ENCODE assay signal across 26 cellular contexts in the genomic region with DNA sequence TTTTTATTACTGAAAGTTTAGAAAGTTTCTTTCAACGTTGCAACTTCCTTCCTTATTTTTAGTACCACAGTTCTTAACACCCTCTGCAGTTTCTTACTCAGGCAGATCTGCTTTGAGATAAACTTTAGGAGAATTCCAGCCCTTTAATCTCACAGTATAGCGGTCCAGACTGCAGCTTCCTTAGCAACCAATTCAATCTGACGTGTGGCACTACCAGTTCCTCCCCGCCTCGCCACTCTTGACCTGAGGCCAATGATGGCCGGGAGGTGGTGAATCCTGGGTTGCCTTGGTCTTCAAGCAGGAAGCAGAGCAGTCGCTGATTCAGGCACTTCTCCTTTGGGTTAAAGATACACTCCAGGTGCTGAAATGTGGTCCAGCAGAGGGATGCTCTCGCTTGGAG.
"Had no signal": no experiment of that assay in that cellular context is flagged by ENCODE, and none has a peak within 500 bp of the region (broad histone marks: within the 10 kb centered on the region; RNA-seq: fewer than 3 reads in every experiment).

No MANE protein-coding gene starts in this region.

- H3K27ac Mint-ChIP-seq: activated naive CD8-positive, alpha-beta T cell; activated T-helper 2 cell treated with anti-CD3 and anti-CD28 coated beads, Interferon-gamma antibody, Interleukin-2, Interleukin-4, amounts not matched to agents 10 μg/mL and 5 μg/mL and 100 μg/mL, durations not matched to agents 14 hours and 24 hours and 36 hours; effector memory CD8-positive, alpha-beta T cell; naive thymus-derived CD8-positive, alpha-beta T cell; neural progenitor cell; progenitor cell of endocrine pancreas had no signal

- H3K4me1 Mint-ChIP-seq: naive thymus-derived CD8-positive, alpha-beta T cell had no signal

- H3K9me3 ChIP-seq: esophagus muscularis mucosa, left lung, spleen, testis, uterus had no signal

- H3K4me3 ChIP-seq: esophagus muscularis mucosa, left lung, lung, neural progenitor cell, spleen, testis, uterus had no signal

- H3K27me3 ChIP-seq: left lung, neural progenitor cell, spleen, testis, uterus had no signal

- H3K4me1 ChIP-seq: esophagus muscularis mucosa, left lung, neural progenitor cell, spleen, testis, uterus had no signal

- ATAC-seq: activated T-cell treated with anti-CD3 and anti-CD28 coated beads, Interleukin-2, amount 50 U/mL, for 4 hours; effector memory CD8-positive, alpha-beta T cell; left lung; naive thymus-derived CD8-positive, alpha-beta T cell had no signal

- H3K4me2 ChIP-seq: neural progenitor cell had no signal

- H2AFZ ChIP-seq: neural progenitor cell had no signal

- H3K27ac ChIP-seq: esophagus muscularis mucosa, left lung, neural progenitor cell, spleen, testis, uterus had no signal

- H3K9ac ChIP-seq: neural progenitor cell had no signal

- DNase-seq: activated CD4-positive, alpha-beta T cell treated with anti-CD3 and anti-CD28 coated beads for 4 hours; activated CD4-positive, alpha-beta T cell treated with anti-CD3 and anti-CD28 coated beads, Interleukin-2, amount 50 U/mL, for 48 hours; activated CD4-positive, CD25-positive, alpha-beta regulatory T cell; activated CD8-positive, alpha-beta memory T cell treated with anti-CD3 and anti-CD28 coated beads, Interleukin-2, amount 50 U/mL, for 48 hours; activated naive CD4-positive, alpha-beta T cell; activated T-cell treated with anti-CD3 and anti-CD28 coated beads, Interleukin-2, amount 50 U/mL, for 4 hours; central memory CD4-positive, alpha-beta T cell; effector memory CD8-positive, alpha-beta T cell; glutamatergic neuron; hippocampal formation; kidney glomerular epithelial cell; left lung; naive thymus-derived CD8-positive, alpha-beta T cell; retina; spleen; stimulated activated CD4-positive, alpha-beta T cell treated with anti-CD3 and anti-CD28 coated beads, Interleukin-4, amount 100 ng/mL, for 1 hour; stimulated activated naive CD4-positive, alpha-beta T cell; testis; trophoblast cell; uterus had no signal

- H3K36me3 ChIP-seq: esophagus muscularis mucosa, left lung, neural progenitor cell, spleen, uterus had no signal

- H3K9me3 Mint-ChIP-seq: activated T-helper 2 cell treated with anti-CD3 and anti-CD28 coated beads, Interferon-gamma antibody, Interleukin-2, Interleukin-4, amounts not matched to agents 10 μg/mL and 5 μg/mL and 100 μg/mL, durations not matched to agents 14 hours and 24 hours and 36 hours; effector memory CD8-positive, alpha-beta T cell; neural progenitor cell had no signal

- H3K4me3 Mint-ChIP-seq: activated naive CD8-positive, alpha-beta T cell; activated T-cell treated with anti-CD3 and anti-CD28 coated beads, Interleukin-2, amount 50 U/mL, for 4 hours; effector memory CD8-positive, alpha-beta T cell; naive thymus-derived CD8-positive, alpha-beta T cell; neural progenitor cell had no signal

- H3K36me3 Mint-ChIP-seq: activated naive CD8-positive, alpha-beta T cell; naive thymus-derived CD8-positive, alpha-beta T cell; neural progenitor cell had no signal
